Comparison of ENCODE assay signal across 1 cellular context in genomic region chr16:25052161-25052511, GRCh38.
TF ChIP-seq lines count a peak whose summit lies in the region.

No MANE protein-coding gene starts in this region.

TF ChIP-seq in K562, 482 proteins besides CTCF, POLR2A, EP300 and RAD21:
- TF ChIP-seq JUNB (CRISPR knock-in tag; conservative IDR thresholded peaks at IDR 0.05): no peak
- no peak for TF ChIP-seq HIVEP1 (CRISPR knock-in tag; IDR thresholded peaks at IDR 0.05)
- no peak for TF ChIP-seq HOXB6 (CRISPR knock-in tag; IDR thresholded peaks at IDR 0.05; ENCODE audit: borderline replicate concordance)
- no peak for TF ChIP-seq SLC30A9 (CRISPR knock-in tag; IDR thresholded peaks at IDR 0.05)
TF ChIP-seq in K562: peak in this region for 0.
